25 cellular contexts compared by ENCODE assay signal in genomic region chr2:203631068-203631757, GRCh38.
DNase-seq lines count a peak whose midpoint lies in the region; ATAC-seq, FAIRE-seq and TF ChIP-seq lines count a peak whose summit lies in the region.
"Had no signal": no experiment of that assay in that cellular context is flagged by ENCODE, and none has a peak within 500 bp of the region (broad histone marks: within the 10 kb centered on the region; RNA-seq: fewer than 3 reads in every experiment).

No MANE protein-coding gene starts in this region.

- H2BK15ac ChIP-seq in mesenchymal stem cell (ENCODE audit: low read depth, poor library complexity, severe bottlenecking) = no peak overlapping the region

- peak in 1 of 2 experiments; percentile 18 for DNase-seq in A549 (ENCODE audit: low read depth in 1 of 2, low spot score in 1 of 2)
- DNase-seq in HuH-7 (ENCODE audit: low spot score) = peak; percentile 76
- DNase-seq in fibroblast of gingiva (ENCODE audit: low read depth) = peak; percentile 76
- DNase-seq in mesenchymal stem cell = peak; percentile 45
- no peak for DNase-seq in DMS79 (lab: John Stamatoyannopoulos, UW)
- no peak for DNase-seq in activated T-cell treated with anti-CD3 and anti-CD28 coated beads for 4 hours
- DNase-seq in DMS 273 treated with DMSO at 0.1 percent for 48 hours (lab: John Stamatoyannopoulos, UW) = no peak
- DNase-seq: activated naive CD4-positive, alpha-beta T cell treated with anti-CD3 and anti-CD28 coated beads, Interleukin-2, amount 10 ng/mL, durations not matched to agents 7 days and 5 days; activated T-cell treated with anti-CD3 and anti-CD28 coated beads, Interleukin-2, amount 50 U/mL, for 72 hours; aorta; central memory CD4-positive, alpha-beta T cell; DMS153; erythroblast; glutamatergic neuron; H7; Kasumi-1; left ventricle myocardium inferior; NCI-H510A; right cardiac atrium; stimulated activated CD4-positive, alpha-beta T cell treated with anti-CD3 and anti-CD28 coated beads, Interleukin-15, amount 100 ng/mL, for 24 hours; substantia nigra had no signal

- 79% methylated on average over 8 of the region's 8 CpGs for WGBS in A549 (ENCODE audit: missing lambda C conversion rate)
- 65% methylated on average over 4 of the region's 8 CpGs for WGBS in mesenchymal stem cell

- peak overlapping the region in 1 of 2 experiments; percentile 11 for H3K18ac ChIP-seq in mesenchymal stem cell (ENCODE audit: low read depth in 1 of 2, low read length in 2 of 2)

- H2BK12ac ChIP-seq in mesenchymal stem cell (ENCODE audit: low read length in 2 of 2) = no peak overlapping the region

- no peaks in the 10 kb centered on the region for H3K79me1 ChIP-seq in mesenchymal stem cell (replicated peaks; ENCODE audit: low read length, poor library complexity, severe bottlenecking)

- no peak overlapping the region for H3K23ac ChIP-seq in mesenchymal stem cell (ENCODE audit: low read length in 2 of 2)

- H2AK5ac ChIP-seq in mesenchymal stem cell (ENCODE audit: low read length, severe bottlenecking) = no peak overlapping the region

- no peak for TF ChIP-seq CTCF in A549 (IDR thresholded peaks at IDR 0.05)

- no peak overlapping the region for H4K8ac ChIP-seq in mesenchymal stem cell (ENCODE audit: low read length)

- no peak for FAIRE-seq in A549 (lab: Jason Lieb, UNC)

- no peak overlapping the region for H2AFZ ChIP-seq in mesenchymal stem cell (ENCODE audit: low read depth, low read length)

- H3K9ac ChIP-seq in mesenchymal stem cell (ENCODE audit: low read length) = no peak overlapping the region

- H3K4me1 ChIP-seq in A549 (peaks cover 12% of the 10 kb centered on the region), mesenchymal stem cell (ENCODE audit: control insufficient read depth, insufficient read depth, low read depth, low read length) (no peaks in the 10 kb centered on the region)

- H3K36me3 ChIP-seq in mesenchymal stem cell (ENCODE audit: control insufficient read depth in 1 of 2, insufficient read depth in 2 of 2, low read depth in 1 of 2, low read length in 2 of 2) = no peaks in the 10 kb centered on the region
- H3K36me3 ChIP-seq: left ventricle myocardium inferior, neutrophil had no signal

- H2BK5ac ChIP-seq in mesenchymal stem cell (ENCODE audit: low read depth, low read length, poor library complexity, severe bottlenecking) = no peak overlapping the region

- H3K4me3 ChIP-seq in A549 = no peak overlapping the region
- no peak overlapping the region for H3K4me3 ChIP-seq in mesenchymal stem cell (ENCODE audit: insufficient read depth in 1 of 2, low read depth in 1 of 2, low read length in 2 of 2)
- H3K4me3 ChIP-seq: left ventricle myocardium inferior had no signal

- H3K27me3 ChIP-seq in mesenchymal stem cell (ENCODE audit: control insufficient read depth in 1 of 2, insufficient read depth in 1 of 2, low read length in 2 of 2) = no peaks in the 10 kb centered on the region
- H3K27me3 ChIP-seq: neutrophil had no signal

- H2BK120ac ChIP-seq in mesenchymal stem cell (ENCODE audit: low read depth, low read length) = no peak overlapping the region

- H4K91ac ChIP-seq in mesenchymal stem cell (ENCODE audit: low read length) = no peak overlapping the region

- POLR2A ChIA-PET in A549 (lab: Yijun Ruan, JAX) = no interaction called here

- H3K27ac ChIP-seq in A549 = no peak overlapping the region
- H3K27ac ChIP-seq in mesenchymal stem cell (ENCODE audit: low read length, poor library complexity, severe bottlenecking) = no peak overlapping the region
- H3K27ac ChIP-seq: left ventricle myocardium inferior, neutrophil, RWPE1 had no signal

- CTCF ChIA-PET in A549 (lab: Yijun Ruan, JAX) = no interaction called here

- TF ChIP-seq EP300 in A549 (IDR thresholded peaks at IDR 0.05) = no peak

- no peak for TF ChIP-seq POLR2A in A549 (IDR thresholded peaks at IDR 0.05; ENCODE audit: low read length)

- peak in 1 of 2 experiments; percentile 56; a peak in 1 of 6 replicates for ATAC-seq in A549
- no peak for ATAC-seq in GM21360 (IDR thresholded peaks at IDR 0.05; ENCODE audit: unreplicated experiment)
- ATAC-seq: activated CD4-positive, CD25-positive, alpha-beta regulatory T cell treated with anti-CD3 and anti-CD28 coated beads, Interleukin-2, amount 50 U/mL, for 24 hours; activated T-cell treated with anti-CD3 and anti-CD28 coated beads, Interleukin-2, amount 50 U/mL, for 72 hours; right cardiac atrium had no signal

- no peaks in the 10 kb centered on the region for H3K9me3 ChIP-seq in A549
- H3K9me3 ChIP-seq in mesenchymal stem cell (ENCODE audit: control insufficient read depth, low read length) = no peaks in the 10 kb centered on the region
- H3K9me3 ChIP-seq: left ventricle myocardium inferior, neutrophil had no signal

- H3K14ac ChIP-seq in mesenchymal stem cell (ENCODE audit: low read length in 2 of 2) = no peak overlapping the region

- no peak overlapping the region for H3K4ac ChIP-seq in mesenchymal stem cell (ENCODE audit: low read depth in 1 of 2, low read length in 2 of 2)

- H3K4me2 ChIP-seq in A549 (peak overlapping the region; percentile 12; the same call in 1 of the 3 replicates), mesenchymal stem cell (ENCODE audit: low read length, poor library complexity, severe bottlenecking) (no peak overlapping the region)

- TF ChIP-seq RAD21 in A549 (conservative IDR thresholded peaks at IDR 0.05 in 1 of 2, IDR thresholded peaks at IDR 0.05 in 1 of 2) = no peak

TF ChIP-seq in A549, 52 proteins besides CTCF, POLR2A, EP300 and RAD21:
- TF ChIP-seq MAFK (IDR thresholded peaks at IDR 0.05; ENCODE audit: partially characterized antibody) (peak; percentile 76), GATA3 (IDR thresholded peaks at IDR 0.05; ENCODE audit: borderline replicate concordance) (peak; percentile 40; the same call in 1 of the 2 replicates), FOSL2 (IDR thresholded peaks at IDR 0.05) (no peak), FOSL2 (CRISPR knock-in tag; IDR thresholded peaks at IDR 0.05) (no peak), RNF2 (IDR thresholded peaks at IDR 0.05; ENCODE audit: borderline replicate concordance, low read depth) (no peak)

Comparison
In these comparisons a context has a peak if more than half of its experiments do, and no peak if none do; other contexts are left out.
1. DNase-seq: peak in HuH-7 (single experiment), fibroblast of gingiva (single experiment) and mesenchymal stem cell (single experiment); none in DMS79 (single experiment), activated T-cell treated with anti-CD3 and anti-CD28 coated beads for 4 hours (single experiment) and DMS 273 treated with DMSO at 0.1 percent for 48 hours (single experiment).